Comparison of ENCODE assay signal across 1 cellular context in genomic region chr5:108748354-108749129, GRCh38.
TF ChIP-seq lines count a peak whose summit lies in the region.

No MANE protein-coding gene starts in this region.

TF ChIP-seq in HepG2, 621 proteins besides CTCF, POLR2A, EP300 and RAD21 (continued from another document and continues in another):
- TF ChIP-seq ZNF18 (CRISPR knock-in tag; IDR thresholded peaks at IDR 0.05; ENCODE audit: insufficient replicate concordance) (peak; percentile 70), RFXANK (CRISPR knock-in tag; IDR thresholded peaks at IDR 0.05) (no peak), SNAI1 (CRISPR knock-in tag; IDR thresholded peaks at IDR 0.05; ENCODE audit: borderline replicate concordance) (no peak; the same call in 1 of the 2 replicates), ZNF274 (CRISPR knock-in tag; IDR thresholded peaks at IDR 0.05) (peak; percentile 88), KMT2B (CRISPR knock-in tag; IDR thresholded peaks at IDR 0.05) (peak; percentile 69), ZNF343 (CRISPR knock-in tag; IDR thresholded peaks at IDR 0.05) (0 out of 2 replicates have a peak, but pooled peaks have one; percentile 34), ZSCAN31 (CRISPR knock-in tag; IDR thresholded peaks at IDR 0.05; ENCODE audit: low read depth) (peak; percentile 79), KLF16 (CRISPR knock-in tag; IDR thresholded peaks at IDR 0.05) (peak in 1 of 2 experiments; percentile 81; a peak in 1 of 4 replicates), ZFP62 (CRISPR knock-in tag; IDR thresholded peaks at IDR 0.05) (no peak), ZBTB3 (CRISPR knock-in tag; IDR thresholded peaks at IDR 0.05; ENCODE audit: borderline replicate concordance, low read depth) (no peak), MEF2D (CRISPR knock-in tag; IDR thresholded peaks at IDR 0.05) (no peak; the same call in 1 of the 2 replicates), ARNT2 (CRISPR knock-in tag; IDR thresholded peaks at IDR 0.05; ENCODE audit: low read depth) (peak; percentile 84), ZNF713 (CRISPR knock-in tag; IDR thresholded peaks at IDR 0.05) (no peak), SRSF4 (IDR thresholded peaks at IDR 0.05; ENCODE audit: low read depth, low read length, poor library complexity, severe bottlenecking) (peak; percentile 61), ZNF484 (CRISPR knock-in tag; IDR thresholded peaks at IDR 0.05; ENCODE audit: borderline replicate concordance, low read depth) (no peak), RERE (CRISPR knock-in tag; IDR thresholded peaks at IDR 0.05; ENCODE audit: low read depth) (no peak), ZBTB44 (CRISPR knock-in tag; IDR thresholded peaks at IDR 0.05) (0 out of 2 replicates have a peak, but pooled peaks have one; percentile 46), ZNF260 (CRISPR knock-in tag; IDR thresholded peaks at IDR 0.05; ENCODE audit: borderline replicate concordance, low read depth) (no peak), ZNF768 (CRISPR knock-in tag; IDR thresholded peaks at IDR 0.05) (peak; percentile 72), SP2 (CRISPR knock-in tag; IDR thresholded peaks at IDR 0.05) (peak; percentile 96), GTF3A (CRISPR knock-in tag; conservative IDR thresholded peaks at IDR 0.05) (no peak), RXRA (CRISPR knock-in tag; IDR thresholded peaks at IDR 0.05) (no peak; the same call in none of the 2 replicates), DRAP1 (CRISPR knock-in tag; IDR thresholded peaks at IDR 0.05) (peak; percentile 93), ZBTB34 (CRISPR knock-in tag; IDR thresholded peaks at IDR 0.05) (peak; percentile 25; the same call in 1 of the 2 replicates), KAT8 (CRISPR knock-in tag; IDR thresholded peaks at IDR 0.05) (peak; percentile 82), RBFOX2 (IDR thresholded peaks at IDR 0.05; ENCODE audit: low read depth, low read length) (peak; percentile 98), ZNF572 (CRISPR knock-in tag; IDR thresholded peaks at IDR 0.05) (peak; percentile 93; the same call in 1 of the 2 replicates), ASH2L (IDR thresholded peaks at IDR 0.05; ENCODE audit: insufficient read length, low read depth, low read length) (peak; percentile 76), ZNF574 (CRISPR knock-in tag; IDR thresholded peaks at IDR 0.05) (peak; percentile 85), ZFP41 (CRISPR knock-in tag; IDR thresholded peaks at IDR 0.05; ENCODE audit: borderline replicate concordance) (no peak), TBP (CRISPR knock-in tag; IDR thresholded peaks at IDR 0.05) (no peak), BORCS8-MEF2B (CRISPR knock-in tag; IDR thresholded peaks at IDR 0.05) (peak; percentile 59), ZNF44 (CRISPR knock-in tag; IDR thresholded peaks at IDR 0.05) (no peak), GTF2F1 (IDR thresholded peaks at IDR 0.05; ENCODE audit: low read length) (no peak), ETV6 (CRISPR knock-in tag; conservative IDR thresholded peaks at IDR 0.05) (peak; percentile 65; the same call in 1 of the 2 replicates), ZNF724P (CRISPR knock-in tag; IDR thresholded peaks at IDR 0.05; ENCODE audit: borderline replicate concordance) (0 out of 2 replicates have a peak, but pooled peaks have one; percentile 54), ZNF430 (CRISPR knock-in tag; IDR thresholded peaks at IDR 0.05) (peak; percentile 97), HNF4A (CRISPR knock-in tag; IDR thresholded peaks at IDR 0.05) (0 out of 2 replicates have a peak, but pooled peaks have one; percentile 12), MLXIP (CRISPR knock-in tag; IDR thresholded peaks at IDR 0.05; ENCODE audit: borderline replicate concordance) (no peak), HDAC2 (CRISPR knock-in tag; IDR thresholded peaks at IDR 0.05) (peak; percentile 63; the same call in 1 of the 2 replicates), NFE2L1 (CRISPR knock-in tag; IDR thresholded peaks at IDR 0.05; ENCODE audit: borderline replicate concordance) (no peak), EHMT2 (IDR thresholded peaks at IDR 0.05; ENCODE audit: borderline replicate concordance, low read depth, low read length) (no peak)
